ENCODE assay signal across 8 cellular contexts in the genomic region with DNA sequence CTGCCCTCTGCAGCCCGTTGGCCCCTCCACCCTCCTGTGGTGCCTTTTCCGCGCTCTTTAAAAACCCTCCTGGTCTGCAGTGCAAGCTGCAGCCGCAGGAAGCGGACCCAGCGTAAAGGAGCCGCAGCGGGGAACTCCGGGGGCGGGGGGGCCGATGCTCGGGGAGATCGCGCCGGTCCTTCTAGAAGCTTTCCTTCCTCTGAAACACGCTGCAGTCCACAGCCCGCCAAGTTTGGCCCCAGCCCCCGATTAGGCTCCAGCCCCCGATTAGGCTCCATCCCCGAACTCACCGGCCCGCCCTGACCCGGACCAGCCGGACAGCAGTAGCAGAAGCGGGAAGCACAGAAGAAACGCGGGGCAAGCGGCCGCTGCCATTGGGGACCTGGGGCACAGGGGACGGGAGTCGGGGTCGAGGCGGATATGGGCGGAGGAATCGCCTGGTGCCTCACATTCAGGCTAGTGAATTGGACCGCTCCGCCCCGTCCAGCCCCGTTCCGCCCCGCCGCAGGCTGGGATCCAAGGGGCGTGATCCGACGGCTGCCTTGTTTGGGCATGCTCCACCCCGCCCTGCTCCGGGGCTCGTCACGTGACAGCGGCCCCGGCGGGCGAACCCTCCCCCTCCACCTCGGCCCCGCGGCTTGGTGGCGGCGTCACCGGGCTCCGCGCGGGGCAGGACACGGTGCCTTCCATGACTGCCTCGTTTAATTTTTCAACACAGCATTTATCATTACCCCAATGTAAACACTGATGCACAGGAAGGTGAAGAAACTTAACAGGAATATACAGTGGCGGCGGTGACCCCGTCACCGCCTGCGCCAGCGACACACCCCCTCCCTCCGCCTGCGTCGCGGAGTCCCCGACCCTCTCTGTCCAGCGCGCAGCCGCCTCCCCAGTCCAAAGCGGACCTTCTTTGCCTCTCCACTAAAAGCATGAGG. TPM values are rescaled to one million over a fixed set of nuclear protein-coding genes. Genes with fewer than 3 reads are reported as not detected.
DNase-seq lines count a peak whose midpoint lies in the region; ATAC-seq lines count a peak whose summit lies in the region.

No MANE protein-coding gene starts in this region.

- H3K27ac ChIP-seq in KOPT-K1 (ENCODE audit: low read depth, low read length, poor library complexity, severe bottlenecking): peak overlapping the region; percentile 63

- peaks cover 11% of the 10 kb centered on the region for H3K36me3 Mint-ChIP-seq in activated T-helper 1 cell treated with anti-CD3 and anti-CD28 coated beads, Interleukin-12 subunit alpha, Interleukin-12 subunit beta, Interleukin-2, Interleukin-4 antibody, amounts not matched to agents 30 ng/mL and 10 ng/mL and 1 ng/mL, durations not matched to agents 14 hours and 24 hours and 36 hours (ENCODE audit: low read depth)
- H3K36me3 Mint-ChIP-seq in naive thymus-derived CD8-positive, alpha-beta T cell: no peaks in the 10 kb centered on the region
- H3K36me3 Mint-ChIP-seq in stimulated activated effector memory CD8-positive, alpha-beta T cell treated with anti-CD3 and anti-CD28 coated beads, Interleukin-12 subunit alpha, Interleukin-12 subunit beta, amount 100 ng/mL, for 72 hours: peaks cover 16% of the 10 kb centered on the region

- H3K4me1 Mint-ChIP-seq in activated T-helper 1 cell treated with anti-CD3 and anti-CD28 coated beads, Interleukin-12 subunit alpha, Interleukin-12 subunit beta, Interleukin-2, Interleukin-4 antibody, amounts not matched to agents 30 ng/mL and 10 ng/mL and 1 ng/mL, durations not matched to agents 14 hours and 24 hours and 36 hours (ENCODE audit: low read depth): peaks cover 62% of the 10 kb centered on the region
- peaks cover 14 to 43% (median 31%) of the 10 kb centered on the region in 4 donors for H3K4me1 Mint-ChIP-seq in naive thymus-derived CD8-positive, alpha-beta T cell
- peaks cover 64% of the 10 kb centered on the region for H3K4me1 Mint-ChIP-seq in stimulated activated effector memory CD8-positive, alpha-beta T cell treated with anti-CD3 and anti-CD28 coated beads, Interleukin-12 subunit alpha, Interleukin-12 subunit beta, amount 100 ng/mL, for 72 hours

- H3K27me3 Mint-ChIP-seq in activated T-helper 1 cell treated with anti-CD3 and anti-CD28 coated beads, Interleukin-12 subunit alpha, Interleukin-12 subunit beta, Interleukin-2, Interleukin-4 antibody, amounts not matched to agents 30 ng/mL and 10 ng/mL and 1 ng/mL, durations not matched to agents 14 hours and 24 hours and 36 hours (ENCODE audit: insufficient read depth): peaks cover 22% of the 10 kb centered on the region
- peaks cover 13 to 26% (median 20%) of the 10 kb centered on the region in 5 donors for H3K27me3 Mint-ChIP-seq in naive thymus-derived CD8-positive, alpha-beta T cell

- intact Hi-C loops in activated T-helper 1 cell treated with anti-CD3 and anti-CD28 coated beads, Interleukin-12 subunit alpha, Interleukin-12 subunit beta, Interleukin-2, Interleukin-4 antibody, amounts not matched to agents 30 ng/mL and 10 ng/mL and 1 ng/mL, durations not matched to agents 14 hours and 24 hours and 36 hours (cut with micrococcal nuclease): loop anchor here (1.0 to 10.0 kb wide), 8 partner anchors 42 to 1390 kb away; a partner anchor contains a TSS

- peak overlapping the region; percentile 87 for H3K27ac Mint-ChIP-seq in activated T-helper 1 cell treated with anti-CD3 and anti-CD28 coated beads, Interleukin-12 subunit alpha, Interleukin-12 subunit beta, Interleukin-2, Interleukin-4 antibody, amounts not matched to agents 30 ng/mL and 10 ng/mL and 1 ng/mL, durations not matched to agents 14 hours and 24 hours and 36 hours
- peak overlapping the region; percentile 75 to 97 (median 88) for H3K27ac Mint-ChIP-seq in naive thymus-derived CD8-positive, alpha-beta T cell
- H3K27ac Mint-ChIP-seq in stimulated activated effector memory CD8-positive, alpha-beta T cell treated with anti-CD3 and anti-CD28 coated beads, Interleukin-12 subunit alpha, Interleukin-12 subunit beta, amount 100 ng/mL, for 72 hours: peak overlapping the region; percentile 74

- peak; percentile 62 for ATAC-seq in GM21786 (IDR thresholded peaks at IDR 0.05; ENCODE audit: unreplicated experiment)
- ATAC-seq in naive thymus-derived CD8-positive, alpha-beta T cell: peak; percentile 73 to 85
- peak; percentile 82 for ATAC-seq in stimulated activated effector memory CD8-positive, alpha-beta T cell treated with anti-CD3 and anti-CD28 coated beads, Interleukin-12 subunit alpha, Interleukin-12 subunit beta, amount 100 ng/mL, for 72 hours

- peaks cover 12% of the 10 kb centered on the region for H3K9me3 Mint-ChIP-seq in activated T-helper 1 cell treated with anti-CD3 and anti-CD28 coated beads, Interleukin-12 subunit alpha, Interleukin-12 subunit beta, Interleukin-2, Interleukin-4 antibody, amounts not matched to agents 30 ng/mL and 10 ng/mL and 1 ng/mL, durations not matched to agents 14 hours and 24 hours and 36 hours
- H3K9me3 Mint-ChIP-seq in naive thymus-derived CD8-positive, alpha-beta T cell: peaks cover 0 to 4% (median 0%) of the 10 kb centered on the region in 9 donors
- H3K9me3 Mint-ChIP-seq in stimulated activated effector memory CD8-positive, alpha-beta T cell treated with anti-CD3 and anti-CD28 coated beads, Interleukin-12 subunit alpha, Interleukin-12 subunit beta, amount 100 ng/mL, for 72 hours: no peaks in the 10 kb centered on the region

- H3K9me3 ChIP-seq in KOPT-K1 (ENCODE audit: insufficient read depth, low read length, poor library complexity, severe bottlenecking): no peaks in the 10 kb centered on the region

- H3K4me3 Mint-ChIP-seq in activated T-helper 1 cell treated with anti-CD3 and anti-CD28 coated beads, Interleukin-12 subunit alpha, Interleukin-12 subunit beta, Interleukin-2, Interleukin-4 antibody, amounts not matched to agents 30 ng/mL and 10 ng/mL and 1 ng/mL, durations not matched to agents 14 hours and 24 hours and 36 hours: peak overlapping the region; percentile 82
- H3K4me3 Mint-ChIP-seq in naive thymus-derived CD8-positive, alpha-beta T cell: peak overlapping the region; percentile 77 to 94 (median 91)
- H3K4me3 Mint-ChIP-seq in stimulated activated effector memory CD8-positive, alpha-beta T cell treated with anti-CD3 and anti-CD28 coated beads, Interleukin-12 subunit alpha, Interleukin-12 subunit beta, amount 100 ng/mL, for 72 hours: peak overlapping the region; percentile 81

- peaks cover 19% of the 10 kb centered on the region for H3K36me3 ChIP-seq in KOPT-K1 (ENCODE audit: insufficient read depth, low read length)

- POLR2A ChIA-PET in naive thymus-derived CD8-positive, alpha-beta T cell (lab: Charles Lee): interaction anchor here (0.6 kb wide), 1 partner anchor 19 kb away, joined by 3 read pairs; no protein-coding TSS in a partner anchor

- peak; percentile 64 for DNase-seq in DMS53 treated with DMSO at 0.1 percent for 48 hours (lab: John Stamatoyannopoulos, UW; ENCODE audit: unreplicated experiment)
- DNase-seq in RKO (ENCODE audit: low spot score): peak; percentile 94
- DNase-seq in activated T-helper 1 cell treated with anti-CD3 and anti-CD28 coated beads, Interleukin-12 subunit alpha, Interleukin-12 subunit beta, Interleukin-2, Interleukin-4 antibody, amounts not matched to agents 30 ng/mL and 10 ng/mL and 1 ng/mL, durations not matched to agents 14 hours and 24 hours and 36 hours (ENCODE audit: low spot score): peak; percentile 92
- peak; percentile 68 for DNase-seq in fibroblast of peridontal ligament (ENCODE audit: extremely low read depth)
- DNase-seq in naive thymus-derived CD8-positive, alpha-beta T cell: peak; percentile 75 to 92 (median 82)
- DNase-seq in stimulated activated effector memory CD8-positive, alpha-beta T cell treated with anti-CD3 and anti-CD28 coated beads, Interleukin-12 subunit alpha, Interleukin-12 subunit beta, amount 100 ng/mL, for 72 hours (ENCODE audit: low spot score in 2 of 2): peak; percentile 74 to 93

RNA-seq across cellular contexts. Expression of a gene that starts 20.3 kb away (rescaled TPM):
- total RNA-seq in activated T-helper 1 cell treated with anti-CD3 and anti-CD28 coated beads, Interleukin-12 subunit alpha, Interleukin-12 subunit beta, Interleukin-2, Interleukin-4 antibody, amounts not matched to agents 30 ng/mL and 10 ng/mL and 1 ng/mL, durations not matched to agents 14 hours and 24 hours and 36 hours: not detected in 2 replicates
- total RNA-seq in naive thymus-derived CD8-positive, alpha-beta T cell: not detected
- not detected for polyA plus RNA-seq in naive thymus-derived CD8-positive, alpha-beta T cell

RNA-seq across cellular contexts. Expression of a gene that starts 41.3 kb away (rescaled TPM):
- 0.91 and 0.99 TPM in 2 replicates for total RNA-seq in activated T-helper 1 cell treated with anti-CD3 and anti-CD28 coated beads, Interleukin-12 subunit alpha, Interleukin-12 subunit beta, Interleukin-2, Interleukin-4 antibody, amounts not matched to agents 30 ng/mL and 10 ng/mL and 1 ng/mL, durations not matched to agents 14 hours and 24 hours and 36 hours
- under 1 TPM in 1 of 2 experiments, not detected in 1; 0.16 TPM for total RNA-seq in naive thymus-derived CD8-positive, alpha-beta T cell
- polyA plus RNA-seq in naive thymus-derived CD8-positive, alpha-beta T cell: not detected

Comparison
In these comparisons a context has a peak if more than half of its experiments do, and no peak if none do; other contexts are left out.
1. Peak in every context shown above with its lines: DNase-seq, ATAC-seq and H3K27ac ChIP-seq.